Comparison of ENCODE assay signal across 24 cellular contexts in the genomic region with DNA sequence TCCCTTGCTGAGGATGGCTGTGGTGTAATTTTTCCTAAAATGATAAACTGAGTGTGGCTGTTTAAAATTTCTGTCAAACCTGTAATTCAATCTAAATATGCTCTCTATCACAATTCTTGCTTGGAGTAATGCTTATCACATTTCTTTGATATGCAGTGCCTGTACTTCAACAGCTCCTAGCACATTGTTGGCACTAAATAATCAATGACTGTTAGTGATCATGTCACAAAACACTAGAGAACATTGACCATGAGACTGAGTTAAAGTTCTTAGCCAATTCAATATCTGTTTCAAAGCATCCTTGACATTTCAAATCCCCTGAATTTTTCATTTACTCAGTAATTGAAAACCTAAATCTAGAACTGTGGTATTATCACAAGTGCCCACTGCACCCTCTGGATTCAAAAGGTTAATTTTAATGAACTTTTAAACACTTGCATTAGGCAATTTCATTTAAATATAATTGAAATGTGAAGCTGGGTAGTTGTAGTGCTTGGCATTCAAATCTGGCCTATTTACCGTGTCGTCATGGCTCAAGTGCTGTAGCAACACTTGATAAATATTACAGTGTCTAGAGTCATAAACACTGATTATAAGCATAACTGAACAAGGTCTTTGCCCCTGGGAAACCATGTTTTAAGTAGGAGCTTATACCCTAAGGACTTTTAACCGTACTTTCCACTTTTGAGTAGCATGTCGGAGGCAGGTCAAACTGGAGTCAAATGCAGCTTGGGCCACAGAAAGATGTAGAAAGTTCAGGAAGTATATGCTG.
DNase-seq lines count a peak whose midpoint lies in the region; ATAC-seq and TF ChIP-seq lines count a peak whose summit lies in the region.
"Had no signal": no experiment of that assay in that cellular context is flagged by ENCODE, and none has a peak within 500 bp of the region (broad histone marks: within the 10 kb centered on the region; RNA-seq: fewer than 3 reads in every experiment).

No MANE protein-coding gene starts in this region.

- DNase-seq in Right ventricle myocardium inferior (ENCODE audit: missing footprints) = no peak
- no peak for DNase-seq in cardiac septum (ENCODE audit: low spot score)
- DNase-seq in Right ventricle myocardium superior = no peak
- no peak for DNase-seq in left lung
- DNase-seq in smooth muscle cell (lab: John Stamatoyannopoulos, UW; ENCODE audit: unreplicated experiment) = no peak
- no peak for DNase-seq in DMS 273 treated with DMSO at 0.1 percent for 48 hours (lab: John Stamatoyannopoulos, UW)
- DNase-seq in nucleus accumbens (lab: John Stamatoyannopoulos, UW) = no peak
- DNase-seq in Karpas-422 = no peak
- DNase-seq: ACHN; C1 segment of cervical spinal cord; CD8-positive, alpha-beta memory T cell; DMS79 treated with DMSO at 0.1 percent for 48 hours; H9; IMR-90; MM.1S; NCI-H1092; NCI-H1694; NCI-H2081 treated with DMSO at 0.1 percent for 48 hours; NCI-H2227 treated with DMSO at 0.1 percent for 48 hours; NCI-H510A treated with DMSO at 0.1 percent for 48 hours; NCI-H774; PC-9; SJCRH30 had no signal

- H3K27me3 ChIP-seq in left lung (no peaks in the 10 kb centered on the region), smooth muscle cell (ENCODE audit: low read depth) (no peaks in the 10 kb centered on the region), Karpas-422 (ENCODE audit: low read length) (no peaks in the 10 kb centered on the region)

- H3K4me1 ChIP-seq in left lung = no peaks in the 10 kb centered on the region
- H3K4me1 ChIP-seq in smooth muscle cell (ENCODE audit: low read depth) = peaks cover 4% of the 10 kb centered on the region
- no peaks in the 10 kb centered on the region for H3K4me1 ChIP-seq in Karpas-422 (ENCODE audit: low read length)
- H3K4me1 ChIP-seq: SJCRH30 had no signal

- H3K27ac ChIP-seq in left lung (no peak overlapping the region), smooth muscle cell (ENCODE audit: low read depth) (no peak overlapping the region), Karpas-422 (ENCODE audit: low read length) (no peak overlapping the region)
- H3K27ac ChIP-seq: PC-9, RWPE1, SJCRH30 had no signal

- H3K79me2 ChIP-seq in smooth muscle cell (ENCODE audit: low read depth) = no peaks in the 10 kb centered on the region
- no peaks in the 10 kb centered on the region for H3K79me2 ChIP-seq in Karpas-422 (ENCODE audit: low read length)

- 66% methylated on average over 4 of the region's 4 CpGs for WGBS in smooth muscle cell (ENCODE audit: low lambda C conversion rate)

- H3K9ac ChIP-seq in smooth muscle cell (ENCODE audit: low read depth) (no peak overlapping the region), Karpas-422 (ENCODE audit: low read length) (no peak overlapping the region)

- H3F3A ChIP-seq in smooth muscle cell (ENCODE audit: low read depth) = no peaks in the 10 kb centered on the region

- H3K36me3 ChIP-seq in left lung (no peaks in the 10 kb centered on the region), smooth muscle cell (ENCODE audit: low read depth) (no peaks in the 10 kb centered on the region), Karpas-422 (ENCODE audit: insufficient read depth, low read length) (no peaks in the 10 kb centered on the region)
- H3K36me3 ChIP-seq: SJCRH30 had no signal

- no peaks in the 10 kb centered on the region for H3K9me3 ChIP-seq in left lung
- H3K9me3 ChIP-seq in smooth muscle cell (replicated peaks; ENCODE audit: low read depth) = no peaks in the 10 kb centered on the region
- no peaks in the 10 kb centered on the region for H3K9me3 ChIP-seq in Karpas-422 (ENCODE audit: low read length)
- H3K9me3 ChIP-seq: SJCRH30 had no signal

- H3K4me3 ChIP-seq in left lung = no peak overlapping the region
- no peak overlapping the region for H3K4me3 ChIP-seq in smooth muscle cell
- no peak overlapping the region for H3K4me3 ChIP-seq in Karpas-422 (ENCODE audit: low read length)
- H3K4me3 ChIP-seq: PC-9, SJCRH30 had no signal

- peak overlapping the region; percentile 48 for H3K4me2 ChIP-seq in smooth muscle cell
- no peak overlapping the region for H3K4me2 ChIP-seq in Karpas-422 (ENCODE audit: low read depth, low read length, poor library complexity, severe bottlenecking)
- H3K4me2 ChIP-seq: PC-9 had no signal

- H3K9me2 ChIP-seq in Karpas-422 (replicated peaks; ENCODE audit: insufficient read depth, low read length) = no peaks in the 10 kb centered on the region

- intact Hi-C loops in Right ventricle myocardium inferior (cut with DNase I) (loop anchor here (10.0 kb wide), 1 partner anchor 147 kb away; the partner anchor contains the start of gene LRRC7), cardiac septum (cut with DNase I) (no loop called here), Right ventricle myocardium superior (cut with DNase I) (no loop called here), left lung (cut with DNase I) (no loop called here)

- H2AFZ ChIP-seq in smooth muscle cell (ENCODE audit: low read depth) (no peak overlapping the region), Karpas-422 (ENCODE audit: low read length) (no peak overlapping the region)
- H2AFZ ChIP-seq: PC-9 had no signal

- ATAC-seq in Right ventricle myocardium inferior (peak; percentile 86), Right ventricle myocardium superior (ENCODE audit: poor library complexity) (peak; percentile 89), left lung (peak; percentile 68)

- H4K20me1 ChIP-seq in smooth muscle cell (ENCODE audit: low read depth) (no peaks in the 10 kb centered on the region), Karpas-422 (ENCODE audit: insufficient read depth, low read depth, low read length) (no peaks in the 10 kb centered on the region)

- TF ChIP-seq CTCF in left lung (IDR thresholded peaks at IDR 0.05) (no peak), smooth muscle cell (IDR thresholded peaks at IDR 0.05; ENCODE audit: borderline replicate concordance, insufficient read depth, poor library complexity, severe bottlenecking) (no peak)
